13 cellular contexts compared by ENCODE assay signal in genomic region chr3:178203152-178203551, GRCh38.
A peak's percentile ranks its signal among the peaks of the same experiment; 100 is the strongest.
DNase-seq lines count a peak whose midpoint lies in the region; ATAC-seq, FAIRE-seq and TF ChIP-seq lines count a peak whose summit lies in the region.
"Had no signal": no experiment of that assay in that cellular context is flagged by ENCODE, and none has a peak within 500 bp of the region (broad histone marks: within the 10 kb centered on the region; RNA-seq: fewer than 3 reads in every experiment).

No MANE protein-coding gene starts in this region.

- no peak overlapping the region for H3K4me2 ChIP-seq in keratinocyte (ENCODE audit: control insufficient read depth, extremely low read depth, insufficient read depth, low read depth, low read length)

- 100% methylated on average over 2 of the region's 2 CpGs; no CpG with 5 or more reads in 1 of the 2 experiments for WGBS in endodermal cell (ENCODE audit: insufficient coverage in 1 of 2, insufficient read length in 1 of 2), 2 experiments

- H3K4me3 ChIP-seq in keratinocyte (ENCODE audit: control insufficient read depth in 2 of 3, extremely low read depth in 1 of 3, insufficient read depth in 2 of 3, low read depth in 1 of 3, low read length in 3 of 3) (no peak overlapping the region), left lung (no peak overlapping the region), endodermal cell (ENCODE audit: low read length) (no peak overlapping the region)
- H3K4me3 ChIP-seq: prostate gland, SJSA1 had no signal

- H3K79me2 ChIP-seq in keratinocyte (ENCODE audit: control insufficient read depth, insufficient read depth, low read length) = no peaks in the 10 kb centered on the region

- H3K27me3 Mint-ChIP-seq in endodermal cell (ENCODE audit: insufficient read depth) = no peaks in the 10 kb centered on the region
- H3K27me3 Mint-ChIP-seq: activated CD4-positive, alpha-beta T cell treated with anti-CD3 and anti-CD28 coated beads, Interleukin-2, amount 10 ng/mL, durations not matched to agents 7 days and 5 days had no signal

- FAIRE-seq in keratinocyte (lab: Jason Lieb, UNC) = no peak

- ATAC-seq in HG02798 (IDR thresholded peaks at IDR 0.05; ENCODE audit: poor library complexity, unreplicated experiment) (no peak), left lung (no peak)

- dilution Hi-C loops in keratinocyte (cut with MboI; ENCODE audit: extremely low pct_ligation_motif_present, low sequenced_read_pairs) = no loop called here

- H2AFZ ChIP-seq in keratinocyte (ENCODE audit: control insufficient read depth, low read length) = peak overlapping the region; percentile 30

- H3K4me1 ChIP-seq in keratinocyte (ENCODE audit: control insufficient read depth, extremely low read depth, insufficient read depth, low read length) (peaks cover 2% of the 10 kb centered on the region), left lung (no peaks in the 10 kb centered on the region), endodermal cell (ENCODE audit: control insufficient read depth, insufficient read depth, low read length) (peaks cover 18% of the 10 kb centered on the region)
- H3K4me1 ChIP-seq: prostate gland, SJSA1 had no signal

- H3K36me3 Mint-ChIP-seq in endodermal cell (ENCODE audit: low read depth) = peaks cover 11% of the 10 kb centered on the region

- no peak for TF ChIP-seq CTCF in keratinocyte (optimal IDR thresholded peaks at IDR 0.05 in 1 of 3, IDR thresholded peaks at IDR 0.05 in 1 of 3, conservative IDR thresholded peaks at IDR 0.05 in 1 of 3; ENCODE audit: extremely low read depth in 1 of 3, insufficient read depth in 2 of 3, low read length in 3 of 3)
- TF ChIP-seq CTCF in left lung (IDR thresholded peaks at IDR 0.05) = no peak
- no peak for TF ChIP-seq CTCF in endodermal cell (conservative IDR thresholded peaks at IDR 0.05)

- no peak overlapping the region for H3K4me3 Mint-ChIP-seq in endodermal cell
- H3K4me3 Mint-ChIP-seq: activated CD4-positive, alpha-beta T cell treated with anti-CD3 and anti-CD28 coated beads, Interleukin-2, amount 10 ng/mL, durations not matched to agents 7 days and 5 days had no signal

- H3K27ac ChIP-seq in caudate nucleus (ENCODE audit: low read depth, low read length) (peak overlapping the region; percentile 54), keratinocyte (ENCODE audit: control insufficient read depth, insufficient read depth, low read length) (no peak overlapping the region), left lung (no peak overlapping the region), endodermal cell (ENCODE audit: low read depth, low read length) (no peak overlapping the region)
- H3K27ac ChIP-seq: prostate gland, SJSA1 had no signal

- no peak overlapping the region for H3K9ac ChIP-seq in keratinocyte (ENCODE audit: control insufficient read depth, extremely low read depth, insufficient read depth, low read length)
- H3K9ac ChIP-seq in endodermal cell (ENCODE audit: extremely low read depth, low read length, poor library complexity, severe bottlenecking) = no peak overlapping the region

- no peaks in the 10 kb centered on the region for H3K9me1 ChIP-seq in keratinocyte (ENCODE audit: control insufficient read depth, extremely low read depth, insufficient read depth, low read length)

- H3K9me3 ChIP-seq in keratinocyte (ENCODE audit: control insufficient read depth, low read depth, low read length) (no peaks in the 10 kb centered on the region), left lung (no peaks in the 10 kb centered on the region), endodermal cell (ENCODE audit: control insufficient read depth, low read length) (no peaks in the 10 kb centered on the region)
- H3K9me3 ChIP-seq: prostate gland, SJSA1 had no signal

- DNase-seq in LHCN-M2 (ENCODE audit: low read depth) = peak; percentile 87
- peak in 9 of 61 donors; percentile 2 to 87 (median 40) for DNase-seq in caudate nucleus (lab: John Stamatoyannopoulos, UW)
- DNase-seq in keratinocyte (ENCODE audit: low read depth, low spot score) = no peak
- DNase-seq in stromal cell of bone marrow (ENCODE audit: low read depth) = peak; percentile 81
- DNase-seq in activated gamma-delta T cell (lab: John Stamatoyannopoulos, UW) = no peak
- no peak for DNase-seq in left lung
- no peak for DNase-seq in endodermal cell
- DNase-seq: activated CD4-positive, alpha-beta T cell treated with anti-CD3 and anti-CD28 coated beads, Interleukin-2, amount 10 ng/mL, durations not matched to agents 7 days and 5 days; dermis blood vessel endothelial cell; NCI-H446 treated with DMSO at 0.1 percent for 48 hours had no signal

- peaks cover 41% of the 10 kb centered on the region for H3K4me1 Mint-ChIP-seq in endodermal cell
- H3K4me1 Mint-ChIP-seq: activated CD4-positive, alpha-beta T cell treated with anti-CD3 and anti-CD28 coated beads, Interleukin-2, amount 10 ng/mL, durations not matched to agents 7 days and 5 days had no signal

- H3K36me3 ChIP-seq in keratinocyte (ENCODE audit: control insufficient read depth in 2 of 2, extremely low read depth in 1 of 2, insufficient read depth in 2 of 2, low read length in 2 of 2) (no peaks in the 10 kb centered on the region), left lung (no peaks in the 10 kb centered on the region), endodermal cell (ENCODE audit: control insufficient read depth, insufficient read depth, low read length) (peaks cover 4% of the 10 kb centered on the region)
- H3K36me3 ChIP-seq: prostate gland, SJSA1 had no signal

- no peaks in the 10 kb centered on the region for H4K20me1 ChIP-seq in keratinocyte (ENCODE audit: control insufficient read depth, extremely low read depth, insufficient read depth, low read length)

- H3K27me3 ChIP-seq in keratinocyte (ENCODE audit: control insufficient read depth, extremely low read depth, insufficient read depth, low read length) (no peaks in the 10 kb centered on the region), left lung (no peaks in the 10 kb centered on the region), endodermal cell (ENCODE audit: control insufficient read depth, insufficient read depth, low read length, poor library complexity, severe bottlenecking) (no peaks in the 10 kb centered on the region)
- H3K27me3 ChIP-seq: SJSA1 had no signal

- no peak overlapping the region for H3K27ac Mint-ChIP-seq in endodermal cell
- H3K27ac Mint-ChIP-seq: activated CD4-positive, alpha-beta T cell treated with anti-CD3 and anti-CD28 coated beads, Interleukin-2, amount 10 ng/mL, durations not matched to agents 7 days and 5 days had no signal

- H3K9me3 Mint-ChIP-seq in endodermal cell = no peaks in the 10 kb centered on the region
- H3K9me3 Mint-ChIP-seq: activated CD4-positive, alpha-beta T cell treated with anti-CD3 and anti-CD28 coated beads, Interleukin-2, amount 10 ng/mL, durations not matched to agents 7 days and 5 days had no signal

- intact Hi-C loops in left lung (cut with DNase I) = no loop called here

Comparison
In these comparisons a context has a peak if more than half of its experiments do, and no peak if none do; other contexts are left out.
1. DNase-seq: peak in LHCN-M2 (single experiment) and stromal cell of bone marrow (single experiment); none in keratinocyte (single experiment), activated gamma-delta T cell (single experiment), left lung (0 of 2) and endodermal cell (single experiment).